Comparison of ENCODE assay signal across 27 cellular contexts in genomic region chr4:126603210-126603609, GRCh38.
"Had no signal": no experiment of that assay in that cellular context is flagged by ENCODE, and none has a peak within 500 bp of the region (broad histone marks: within the 10 kb centered on the region; RNA-seq: fewer than 3 reads in every experiment).

No MANE protein-coding gene starts in this region.

- H3K27ac Mint-ChIP-seq: nephron; neural progenitor cell; progenitor cell of endocrine pancreas; stimulated activated effector memory CD8-positive, alpha-beta T cell treated with anti-CD3 and anti-CD28 coated beads, Interleukin-12 subunit alpha, Interleukin-12 subunit beta, amount 100 ng/mL, for 72 hours; stimulated activated naive B cell treated with anti-CD40 and anti-IgM and Interleukin-4, amounts not matched to agents 10 μg/mL and 1 μg/mL and 100 μg/mL, for 72 hours; stimulated activated naive CD8-positive, alpha-beta T cell treated with anti-CD3 and anti-CD28 coated beads, Interleukin-15, Interleukin-2, amounts not matched to agents 100 ng/mL and 50 ng/mL, for 24 hours had no signal

- H3K36me3 ChIP-seq: neural progenitor cell, ovary, right lobe of liver, sigmoid colon, stomach, thoracic aorta, thyroid gland, tibial nerve, upper lobe of left lung, vagina had no signal

- H3K4me2 ChIP-seq: neural progenitor cell had no signal

- H3K27me3 ChIP-seq: neural progenitor cell, ovary, right lobe of liver, sigmoid colon, stomach, thyroid gland, tibial nerve, upper lobe of left lung, vagina had no signal

- H3K79me2 ChIP-seq: parathyroid adenoma had no signal

- H3K27ac ChIP-seq: neural progenitor cell, ovary, parathyroid adenoma, psoas muscle, right lobe of liver, sigmoid colon, stomach, thoracic aorta, thyroid gland, tibial nerve, upper lobe of left lung, vagina had no signal

- H3K9ac ChIP-seq: neural progenitor cell, parathyroid adenoma had no signal

- H3K4me3 Mint-ChIP-seq: nephron; neural progenitor cell; stimulated activated effector memory CD8-positive, alpha-beta T cell treated with anti-CD3 and anti-CD28 coated beads, Interleukin-12 subunit alpha, Interleukin-12 subunit beta, amount 100 ng/mL, for 72 hours; stimulated activated naive B cell treated with anti-CD40 and anti-IgM and Interleukin-4, amounts not matched to agents 10 μg/mL and 1 μg/mL and 100 μg/mL, for 72 hours; stimulated activated naive CD8-positive, alpha-beta T cell treated with anti-CD3 and anti-CD28 coated beads, Interleukin-15, Interleukin-2, amounts not matched to agents 100 ng/mL and 50 ng/mL, for 24 hours had no signal

- H3K9me3 ChIP-seq: ovary, psoas muscle, right lobe of liver, sigmoid colon, stomach, thoracic aorta, thyroid gland, tibial nerve, upper lobe of left lung, vagina had no signal

- DNase-seq: occipital lobe; ovary; posterior cingulate gyrus; psoas muscle; right cardiac atrium; right lobe of liver; sigmoid colon; small intestine; stimulated activated CD4-positive, alpha-beta T cell treated with anti-CD3 and anti-CD28 coated beads, Interleukin-15, amount 100 ng/mL, for 24 hours; stimulated activated CD4-positive, alpha-beta T cell treated with anti-CD3 and anti-CD28 coated beads, Interleukin-2, amount 100 ng/mL, for 24 hours; stimulated activated CD4-positive, alpha-beta T cell treated with anti-CD3 and anti-CD28 coated beads, Interleukin-2, amount 100 ng/mL, for 48 hours; stimulated activated CD4-positive, alpha-beta T cell treated with anti-CD3 and anti-CD28 coated beads, Interleukin-4, amount 100 ng/mL, for 24 hours; stimulated activated naive B cell treated with anti-CD40 and anti-IgM and Interleukin-4, amounts not matched to agents 10 μg/mL and 1 μg/mL and 100 μg/mL, for 72 hours; stimulated activated naive CD4-positive, alpha-beta T cell treated with Interleukin-2 at 50 U/mL for 16 hours; stomach; thyroid gland; trophoblast cell; upper lobe of left lung had no signal

- H3K36me3 Mint-ChIP-seq: neural progenitor cell; stimulated activated effector memory CD8-positive, alpha-beta T cell treated with anti-CD3 and anti-CD28 coated beads, Interleukin-12 subunit alpha, Interleukin-12 subunit beta, amount 100 ng/mL, for 72 hours; stimulated activated naive B cell treated with anti-CD40 and anti-IgM and Interleukin-4, amounts not matched to agents 10 μg/mL and 1 μg/mL and 100 μg/mL, for 72 hours had no signal

- H3K4me1 Mint-ChIP-seq: neural progenitor cell; stimulated activated effector memory CD8-positive, alpha-beta T cell treated with anti-CD3 and anti-CD28 coated beads, Interleukin-12 subunit alpha, Interleukin-12 subunit beta, amount 100 ng/mL, for 72 hours; stimulated activated naive B cell treated with anti-CD40 and anti-IgM and Interleukin-4, amounts not matched to agents 10 μg/mL and 1 μg/mL and 100 μg/mL, for 72 hours had no signal

- H3K4me3 ChIP-seq: neural progenitor cell, ovary, psoas muscle, right lobe of liver, sigmoid colon, stomach, thoracic aorta, thyroid gland, tibial nerve, upper lobe of left lung, vagina had no signal

- H3K27me3 Mint-ChIP-seq: progenitor cell of endocrine pancreas; stimulated activated naive B cell treated with anti-CD40 and anti-IgM and Interleukin-4, amounts not matched to agents 10 μg/mL and 1 μg/mL and 100 μg/mL, for 72 hours; stimulated activated naive CD8-positive, alpha-beta T cell treated with anti-CD3 and anti-CD28 coated beads, Interleukin-15, Interleukin-2, amounts not matched to agents 100 ng/mL and 50 ng/mL, for 24 hours had no signal

- H2AFZ ChIP-seq: neural progenitor cell, parathyroid adenoma had no signal

- H3K4me1 ChIP-seq: neural progenitor cell, parathyroid adenoma, psoas muscle, right lobe of liver, sigmoid colon, stomach, thyroid gland, tibial nerve, upper lobe of left lung, vagina had no signal

- H3K9me3 Mint-ChIP-seq: nephron; neural progenitor cell; stimulated activated naive B cell treated with anti-CD40 and anti-IgM and Interleukin-4, amounts not matched to agents 10 μg/mL and 1 μg/mL and 100 μg/mL, for 72 hours had no signal
